ENCODE assay signal across 13 cellular contexts in genomic region chr9:7185612-7186011, GRCh38.
DNase-seq lines count a peak whose midpoint lies in the region; ATAC-seq, FAIRE-seq and TF ChIP-seq lines count a peak whose summit lies in the region.
"Had no signal": no experiment of that assay in that cellular context is flagged by ENCODE, and none has a peak within 500 bp of the region (broad histone marks: within the 10 kb centered on the region; RNA-seq: fewer than 3 reads in every experiment).

No MANE protein-coding gene starts in this region.

- H2BK120ac ChIP-seq in H1 (replicated peaks; ENCODE audit: low read depth, low read length) (no peak overlapping the region), mesenchymal stem cell (ENCODE audit: low read depth, low read length) (no peak overlapping the region)

- no peak overlapping the region for H2BK12ac ChIP-seq in H1 (ENCODE audit: low read depth, low read length)
- no peak overlapping the region for H2BK12ac ChIP-seq in mesenchymal stem cell (ENCODE audit: low read length in 2 of 2)

- H3K79me1 ChIP-seq in H1 (ENCODE audit: low read depth, low read length) (no peaks in the 10 kb centered on the region; the same call in 1 of the 2 replicates), mesenchymal stem cell (replicated peaks; ENCODE audit: low read length, poor library complexity, severe bottlenecking) (no peaks in the 10 kb centered on the region)

- no peak for TF ChIP-seq EP300 in H1 (IDR thresholded peaks at IDR 0.05; ENCODE audit: borderline replicate concordance in 1 of 2, low read depth in 2 of 2, low read length in 2 of 2)

- H3K4ac ChIP-seq in H1 (replicated peaks; ENCODE audit: insufficient read length, low read depth, low read length) (no peak overlapping the region), mesenchymal stem cell (ENCODE audit: low read depth in 1 of 2, low read length in 2 of 2) (no peak overlapping the region)

- H3K9me3 ChIP-seq in H1 (ENCODE audit: insufficient read depth in 2 of 2, low read depth in 1 of 2, low read length in 1 of 2) (peaks cover 14 to 15% of the 10 kb centered on the region in 2 experiments; a peak in 2 of 4 replicates), mesenchymal stem cell (ENCODE audit: control insufficient read depth, low read length) (peaks cover 13% of the 10 kb centered on the region)
- H3K9me3 ChIP-seq: right lobe of liver, SJSA1 had no signal

- H3K79me2 ChIP-seq in H1 (ENCODE audit: control insufficient read depth in 1 of 2, insufficient read depth in 2 of 2, low read length in 2 of 2): no peaks in the 10 kb centered on the region

- H3K23ac ChIP-seq in H1 (ENCODE audit: insufficient read length): no peak overlapping the region
- H3K23ac ChIP-seq in mesenchymal stem cell (ENCODE audit: low read length in 2 of 2): no peak overlapping the region

- H4K91ac ChIP-seq in H1 (replicated peaks; ENCODE audit: insufficient read length, low read length) (no peak overlapping the region), mesenchymal stem cell (ENCODE audit: low read length) (no peak overlapping the region)

- H4K20me1 ChIP-seq in H1 (replicated peaks in 1 of 2; ENCODE audit: control insufficient read depth in 1 of 2, insufficient read depth in 2 of 2, low read length in 2 of 2): no peaks in the 10 kb centered on the region

- CTCF ChIA-PET in H1 (lab: Charles Lee; ENCODE audit: partially characterized antibody): interaction anchor here (0.6 to 4.2 kb wide), 39 partner anchors 9 to 632 kb away, joined by 3 to 24 read pairs (median 4); no protein-coding TSS in a partner anchor

- H3K56ac ChIP-seq in H1 (replicated peaks; ENCODE audit: insufficient read length, low read depth, low read length): no peak overlapping the region

- no peak for TF ChIP-seq CTCF in H1 (IDR thresholded peaks at IDR 0.05; ENCODE audit: control extremely low read depth in 1 of 3, insufficient read depth in 1 of 3, low read depth in 1 of 3, low read length in 3 of 3)

- no peak for FAIRE-seq in H1 (lab: Jason Lieb, UNC)

- no peak overlapping the region for H4K5ac ChIP-seq in H1 (ENCODE audit: insufficient read length, low read depth, low read length)

- no peak overlapping the region for H3K9ac ChIP-seq in H1 (replicated peaks in 1 of 4; ENCODE audit: extremely low read depth in 1 of 4, low read depth in 3 of 4, low read length in 3 of 4)
- no peak overlapping the region for H3K9ac ChIP-seq in mesenchymal stem cell (ENCODE audit: low read length)

- no peak for TF ChIP-seq RAD21 in H1 (IDR thresholded peaks at IDR 0.05 in 1 of 2, conservative IDR thresholded peaks at IDR 0.05 in 1 of 2; ENCODE audit: low read depth in 2 of 2, low read length in 2 of 2)

- H2BK20ac ChIP-seq in H1 (ENCODE audit: low read length): no peak overlapping the region

- H3K27me3 ChIP-seq in H1 (replicated peaks in 1 of 4; ENCODE audit: control insufficient read depth in 3 of 4, extremely low read depth in 1 of 4, insufficient read depth in 3 of 4, low read length in 3 of 4): no peaks in the 10 kb centered on the region
- no peaks in the 10 kb centered on the region for H3K27me3 ChIP-seq in mesenchymal stem cell (ENCODE audit: control insufficient read depth in 1 of 2, insufficient read depth in 1 of 2, low read length in 2 of 2)
- H3K27me3 ChIP-seq: right lobe of liver, SJSA1 had no signal

- H2AFZ ChIP-seq in H1 (ENCODE audit: low read length): no peak overlapping the region
- no peak overlapping the region for H2AFZ ChIP-seq in mesenchymal stem cell (ENCODE audit: low read depth, low read length)

- no peak overlapping the region for H3K18ac ChIP-seq in H1 (ENCODE audit: extremely low read depth, low read length)
- no peak overlapping the region for H3K18ac ChIP-seq in mesenchymal stem cell (ENCODE audit: low read depth in 1 of 2, low read length in 2 of 2)

- H3K4me1 ChIP-seq in H1 (replicated peaks in 1 of 4; ENCODE audit: control insufficient read depth in 3 of 4, insufficient read depth in 4 of 4, low read length in 3 of 4): no peaks in the 10 kb centered on the region
- no peaks in the 10 kb centered on the region for H3K4me1 ChIP-seq in mesenchymal stem cell (ENCODE audit: control insufficient read depth, insufficient read depth, low read depth, low read length)
- H3K4me1 ChIP-seq: right lobe of liver, SJSA1 had no signal

- no peak overlapping the region for H3K4me2 ChIP-seq in H1 (ENCODE audit: insufficient read depth in 1 of 2, low read depth in 2 of 2, low read length in 2 of 2)
- H3K4me2 ChIP-seq in mesenchymal stem cell (ENCODE audit: low read length, poor library complexity, severe bottlenecking): no peak overlapping the region

- no peak overlapping the region for H3K27ac ChIP-seq in H1 (ENCODE audit: low read depth, low read length)
- peak overlapping the region; percentile 24 for H3K27ac ChIP-seq in mesenchymal stem cell (ENCODE audit: low read length, poor library complexity, severe bottlenecking)
- H3K27ac ChIP-seq: right lobe of liver, SJSA1 had no signal

- DNase-seq in ELF-1 (ENCODE audit: low read depth, low spot score) (peak; percentile 82), NCI-H446 treated with DMSO at 0.1 percent for 48 hours (lab: John Stamatoyannopoulos, UW) (peak; percentile 26), H1 (ENCODE audit: low read depth in 1 of 2, low spot score in 2 of 2) (peak in 1 of 2 experiments; percentile 21), mesenchymal stem cell (peak; percentile 61), NOMO-1 (lab: John Stamatoyannopoulos, UW; ENCODE audit: unreplicated experiment in 2 of 2) (no peak)
- DNase-seq in stimulated activated naive CD4-positive, alpha-beta T cell treated with Interleukin-2 at 50 U/mL for 16 hours (lab: John Stamatoyannopoulos, UW): no peak
- DNase-seq: activated CD4-positive, alpha-beta T cell treated with anti-CD3 and anti-CD28 coated beads, Interleukin-2, amount 50 U/mL, for 4 hours; NCI-H1092; right lobe of liver had no signal

- H3K36me3 ChIP-seq in H1 (ENCODE audit: control insufficient read depth in 2 of 4, insufficient read depth in 4 of 4, low read length in 3 of 4) (no peaks in the 10 kb centered on the region; a peak in 1 of 8 replicates), mesenchymal stem cell (ENCODE audit: control insufficient read depth in 1 of 2, insufficient read depth in 2 of 2, low read depth in 1 of 2, low read length in 2 of 2) (no peaks in the 10 kb centered on the region)
- H3K36me3 ChIP-seq: right lobe of liver, SJSA1 had no signal

- H2BK15ac ChIP-seq in H1 (ENCODE audit: low read length): no peak overlapping the region
- no peak overlapping the region for H2BK15ac ChIP-seq in mesenchymal stem cell (ENCODE audit: low read depth, poor library complexity, severe bottlenecking)

- H2BK5ac ChIP-seq in H1 (ENCODE audit: low read depth, low read length) (no peak overlapping the region), mesenchymal stem cell (ENCODE audit: low read depth, low read length, poor library complexity, severe bottlenecking) (no peak overlapping the region)

- no peak overlapping the region for H4K8ac ChIP-seq in H1 (ENCODE audit: extremely low read depth, insufficient read depth, low read length)
- no peak overlapping the region for H4K8ac ChIP-seq in mesenchymal stem cell (ENCODE audit: low read length)

- H3K4me3 ChIP-seq in H1 (ENCODE audit: extremely low read depth in 1 of 4, insufficient read depth in 2 of 4, low read depth in 3 of 4, low read length in 4 of 4) (no peak overlapping the region), mesenchymal stem cell (ENCODE audit: insufficient read depth in 1 of 2, low read depth in 1 of 2, low read length in 2 of 2) (no peak overlapping the region)
- H3K4me3 ChIP-seq: right lobe of liver, SJSA1 had no signal

- no peak for TF ChIP-seq POLR2A in H1 (IDR thresholded peaks at IDR 0.05; ENCODE audit: control extremely low read depth in 1 of 2, low read depth in 2 of 2, low read length in 2 of 2)

- H2AK5ac ChIP-seq in H1 (ENCODE audit: low read depth, low read length): no peak overlapping the region; the same call in 1 of the 2 replicates
- H2AK5ac ChIP-seq in mesenchymal stem cell (ENCODE audit: low read length, severe bottlenecking): no peak overlapping the region

- H3K14ac ChIP-seq in H1 (ENCODE audit: insufficient read length) (no peak overlapping the region), mesenchymal stem cell (ENCODE audit: low read length in 2 of 2) (no peak overlapping the region)

- POLR2A ChIA-PET in H1 (lab: Charles Lee; ENCODE audit: partially characterized antibody): no interaction called here

- ATAC-seq in HG02970 (IDR thresholded peaks at IDR 0.05; ENCODE audit: low FRiP score, unreplicated experiment) (no peak), GM21576 (IDR thresholded peaks at IDR 0.05; ENCODE audit: unreplicated experiment) (no peak)
- ATAC-seq: stimulated activated effector memory CD8-positive, alpha-beta T cell treated with anti-CD3 and anti-CD28 coated beads, Interleukin-12 subunit alpha, Interleukin-12 subunit beta, amount 100 ng/mL, for 72 hours had no signal

- no peaks in the 10 kb centered on the region for H3K23me2 ChIP-seq in H1 (ENCODE audit: low read depth, low read length)

TF ChIP-seq in H1, 55 proteins besides CTCF, POLR2A, EP300 and RAD21:
- no peak for TF ChIP-seq USF2 (IDR thresholded peaks at IDR 0.05; ENCODE audit: low read length)
- no peak for TF ChIP-seq ZNF274 (IDR thresholded peaks at IDR 0.05; ENCODE audit: borderline replicate concordance, extremely low read depth, low read length)
- TF ChIP-seq PHF8 (conservative IDR thresholded peaks at IDR 0.05; ENCODE audit: low read depth, low read length): no peak
- TF ChIP-seq JUND (IDR thresholded peaks at IDR 0.05; ENCODE audit: low read length): peak; percentile 88
- TF ChIP-seq CEBPB (IDR thresholded peaks at IDR 0.05; ENCODE audit: low read depth, low read length): no peak
- no peak for TF ChIP-seq SP4 (IDR thresholded peaks at IDR 0.05; ENCODE audit: low read length)
- TF ChIP-seq CREB1 (IDR thresholded peaks at IDR 0.05): no peak
- peak; percentile 61; the same call in 1 of the 2 replicates for TF ChIP-seq JUN (IDR thresholded peaks at IDR 0.05; ENCODE audit: low read depth, low read length)
- no peak for TF ChIP-seq GABPA (IDR thresholded peaks at IDR 0.05; ENCODE audit: borderline replicate concordance, insufficient read depth, low read length)
- peak; percentile 76; the same call in 1 of the 2 replicates for TF ChIP-seq TEAD4 (IDR thresholded peaks at IDR 0.05; ENCODE audit: low read depth, low read length)

Comparison
In these comparisons a context has a peak if more than half of its experiments do, and no peak if none do; other contexts are left out.
1. DNase-seq: peak in ELF-1 (single experiment), NCI-H446 treated with DMSO at 0.1 percent for 48 hours (single experiment) and mesenchymal stem cell (single experiment); none in NOMO-1 (0 of 2) and stimulated activated naive CD4-positive, alpha-beta T cell treated with Interleukin-2 at 50 U/mL for 16 hours (single experiment).